ENCODE assay signal across 1 cellular context in genomic region chr5:76771041-76771440, GRCh38. TPM values are rescaled to one million over a fixed set of nuclear protein-coding genes. Genes with fewer than 3 reads are reported as not detected.
"Had no signal": no experiment of that assay in that cellular context is flagged by ENCODE, and none has a peak within 500 bp of the region (broad histone marks: within the 10 kb centered on the region; RNA-seq: fewer than 3 reads in every experiment).

No MANE protein-coding gene starts in this region.

RNA-seq across cellular contexts. Expression of gene F2RL1, which starts 47.8 kb away (rescaled TPM):
- total RNA-seq: cardiac muscle cell had no signal
